In the genomic region with DNA sequence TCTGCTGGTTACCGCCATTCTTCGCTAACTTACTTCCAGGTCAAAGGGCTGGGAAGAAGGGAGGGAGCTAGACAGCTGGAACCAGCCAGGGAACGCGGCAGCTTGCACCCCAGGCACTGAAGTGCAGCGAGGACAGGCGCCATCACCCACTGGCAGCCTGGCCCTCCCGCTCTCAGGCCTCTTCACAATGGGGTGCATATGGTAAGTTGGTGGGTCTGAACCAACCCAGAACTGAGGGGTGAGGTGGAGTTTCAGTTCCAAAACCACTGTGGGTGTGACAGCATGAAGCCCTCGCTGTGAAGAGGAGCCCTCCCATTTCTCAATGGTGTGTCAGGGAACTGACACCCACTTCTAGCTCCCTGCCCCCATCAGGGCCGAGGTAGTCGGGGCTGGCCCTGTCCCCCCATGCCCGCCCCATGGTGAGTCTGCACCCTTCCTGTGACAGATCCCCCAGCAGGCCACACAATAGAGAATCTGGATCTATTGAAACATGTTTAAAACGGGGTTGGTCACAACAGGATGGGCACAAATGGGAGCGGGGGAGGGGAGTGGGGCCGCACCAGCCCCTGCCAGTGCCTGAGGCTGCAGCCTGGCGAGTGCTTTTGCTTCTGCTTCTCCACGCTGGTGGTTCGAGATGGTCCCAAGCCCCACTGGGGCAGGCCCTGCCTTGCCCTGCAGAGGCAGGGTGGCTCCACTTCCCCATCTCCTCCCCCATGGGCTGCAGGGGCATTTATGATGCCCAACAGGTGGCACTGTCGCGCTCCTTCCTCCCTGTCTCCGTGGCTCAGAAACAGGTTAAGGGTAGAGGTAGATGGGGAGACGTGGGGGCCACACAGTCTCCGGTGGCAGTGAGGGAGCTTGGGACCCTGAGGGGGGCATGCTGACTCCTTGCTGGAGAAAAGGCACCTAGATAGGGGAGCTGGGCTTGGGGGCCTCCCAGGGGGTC, we compare ENCODE assay signal across 1 cellular context.
TF ChIP-seq lines count a peak whose summit lies in the region.

No MANE protein-coding gene starts in this region.

TF ChIP-seq in HepG2, 621 proteins besides CTCF, POLR2A, EP300 and RAD21 (continued from another document and continues in another):
- TF ChIP-seq, protein P1, sequence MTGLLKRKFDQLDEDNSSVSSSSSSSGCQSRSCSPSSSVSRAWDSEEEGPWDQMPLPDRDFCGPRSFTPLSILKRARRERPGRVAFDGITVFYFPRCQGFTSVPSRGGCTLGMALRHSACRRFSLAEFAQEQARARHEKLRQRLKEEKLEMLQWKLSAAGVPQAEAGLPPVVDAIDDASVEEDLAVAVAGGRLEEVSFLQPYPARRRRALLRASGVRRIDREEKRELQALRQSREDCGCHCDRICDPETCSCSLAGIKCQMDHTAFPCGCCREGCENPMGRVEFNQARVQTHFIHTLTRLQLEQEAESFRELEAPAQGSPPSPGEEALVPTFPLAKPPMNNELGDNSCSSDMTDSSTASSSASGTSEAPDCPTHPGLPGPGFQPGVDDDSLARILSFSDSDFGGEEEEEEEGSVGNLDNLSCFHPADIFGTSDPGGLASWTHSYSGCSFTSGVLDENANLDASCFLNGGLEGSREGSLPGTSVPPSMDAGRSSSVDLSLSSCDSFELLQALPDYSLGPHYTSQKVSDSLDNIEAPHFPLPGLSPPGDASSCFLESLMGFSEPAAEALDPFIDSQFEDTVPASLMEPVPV (CRISPR knock-in tag; IDR thresholded peaks at IDR 0.05) = no peak
- TF ChIP-seq, protein P2, sequence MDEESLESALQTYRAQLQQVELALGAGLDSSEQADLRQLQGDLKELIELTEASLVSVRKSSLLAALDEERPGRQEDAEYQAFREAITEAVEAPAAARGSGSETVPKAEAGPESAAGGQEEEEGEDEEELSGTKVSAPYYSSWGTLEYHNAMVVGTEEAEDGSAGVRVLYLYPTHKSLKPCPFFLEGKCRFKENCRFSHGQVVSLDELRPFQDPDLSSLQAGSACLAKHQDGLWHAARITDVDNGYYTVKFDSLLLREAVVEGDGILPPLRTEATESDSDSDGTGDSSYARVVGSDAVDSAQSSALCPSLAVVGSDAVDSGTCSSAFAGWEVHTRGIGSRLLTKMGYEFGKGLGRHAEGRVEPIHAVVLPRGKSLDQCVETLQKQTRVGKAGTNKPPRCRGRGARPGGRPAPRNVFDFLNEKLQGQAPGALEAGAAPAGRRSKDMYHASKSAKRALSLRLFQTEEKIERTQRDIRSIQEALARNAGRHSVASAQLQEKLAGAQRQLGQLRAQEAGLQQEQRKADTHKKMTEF (CRISPR knock-in tag; IDR thresholded peaks at IDR 0.05) = no peak
- TF ChIP-seq, protein P3, sequence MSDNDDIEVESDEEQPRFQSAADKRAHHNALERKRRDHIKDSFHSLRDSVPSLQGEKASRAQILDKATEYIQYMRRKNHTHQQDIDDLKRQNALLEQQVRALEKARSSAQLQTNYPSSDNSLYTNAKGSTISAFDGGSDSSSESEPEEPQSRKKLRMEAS (IDR thresholded peaks at IDR 0.05) = 0 out of 2 replicates have a peak, but pooled peaks have one; percentile 5
- TF ChIP-seq FIP1L1 (IDR thresholded peaks at IDR 0.05; ENCODE audit: borderline replicate concordance, insufficient read depth, low read depth, low read length) (no peak), ZFX (CRISPR knock-in tag; IDR thresholded peaks at IDR 0.05; ENCODE audit: low read depth) (no peak; the same call in 1 of the 2 replicates), MED1 (CRISPR knock-in tag; IDR thresholded peaks at IDR 0.05) (no peak), ZNF652 (CRISPR knock-in tag; IDR thresholded peaks at IDR 0.05; ENCODE audit: borderline replicate concordance, low read depth) (no peak), ZNF670 (CRISPR knock-in tag; IDR thresholded peaks at IDR 0.05; ENCODE audit: borderline replicate concordance) (no peak), ISL2 (CRISPR knock-in tag; IDR thresholded peaks at IDR 0.05) (no peak), MYC (CRISPR knock-in tag; IDR thresholded peaks at IDR 0.05; ENCODE audit: borderline replicate concordance) (no peak), ZNF782 (CRISPR knock-in tag; IDR thresholded peaks at IDR 0.05; ENCODE audit: borderline replicate concordance) (no peak), ZFAT (CRISPR knock-in tag; conservative IDR thresholded peaks at IDR 0.05) (no peak), NFKB2 (CRISPR knock-in tag; IDR thresholded peaks at IDR 0.05; ENCODE audit: borderline replicate concordance) (no peak), CBX5 (CRISPR knock-in tag; IDR thresholded peaks at IDR 0.05; ENCODE audit: borderline replicate concordance) (no peak), NFRKB (IDR thresholded peaks at IDR 0.05) (no peak), REPIN1 (CRISPR knock-in tag; IDR thresholded peaks at IDR 0.05; ENCODE audit: borderline replicate concordance, low read depth) (no peak), RNF2 (conservative IDR thresholded peaks at IDR 0.05; ENCODE audit: low read depth) (no peak), ZC3H13 (CRISPR knock-in tag; IDR thresholded peaks at IDR 0.05) (peak; percentile 55; the same call in 1 of the 2 replicates), ZNF75D (CRISPR knock-in tag; IDR thresholded peaks at IDR 0.05; ENCODE audit: borderline replicate concordance) (no peak), ZFP1 (CRISPR knock-in tag; IDR thresholded peaks at IDR 0.05) (no peak), ZNF891 (CRISPR knock-in tag; IDR thresholded peaks at IDR 0.05) (0 out of 2 replicates have a peak, but pooled peaks have one; percentile 49), KAT8 (CRISPR knock-in tag; IDR thresholded peaks at IDR 0.05) (no peak), ZBTB38 (CRISPR knock-in tag; IDR thresholded peaks at IDR 0.05) (peak; percentile 42; the same call in 1 of the 2 replicates), KLF16 (CRISPR knock-in tag; IDR thresholded peaks at IDR 0.05) (no peak), GABPA (IDR thresholded peaks at IDR 0.05; ENCODE audit: low read depth, low read length) (no peak), GABPA (CRISPR knock-in tag; IDR thresholded peaks at IDR 0.05; ENCODE audit: low read depth) (no peak), ZNF737 (CRISPR knock-in tag; IDR thresholded peaks at IDR 0.05; ENCODE audit: borderline replicate concordance) (no peak), ZSCAN25 (CRISPR knock-in tag; IDR thresholded peaks at IDR 0.05) (0 out of 2 replicates have a peak, but pooled peaks have one; percentile 35), ZNF101 (CRISPR knock-in tag; IDR thresholded peaks at IDR 0.05; ENCODE audit: borderline replicate concordance, low read depth) (no peak)
- TF ChIP-seq, protein P4, sequence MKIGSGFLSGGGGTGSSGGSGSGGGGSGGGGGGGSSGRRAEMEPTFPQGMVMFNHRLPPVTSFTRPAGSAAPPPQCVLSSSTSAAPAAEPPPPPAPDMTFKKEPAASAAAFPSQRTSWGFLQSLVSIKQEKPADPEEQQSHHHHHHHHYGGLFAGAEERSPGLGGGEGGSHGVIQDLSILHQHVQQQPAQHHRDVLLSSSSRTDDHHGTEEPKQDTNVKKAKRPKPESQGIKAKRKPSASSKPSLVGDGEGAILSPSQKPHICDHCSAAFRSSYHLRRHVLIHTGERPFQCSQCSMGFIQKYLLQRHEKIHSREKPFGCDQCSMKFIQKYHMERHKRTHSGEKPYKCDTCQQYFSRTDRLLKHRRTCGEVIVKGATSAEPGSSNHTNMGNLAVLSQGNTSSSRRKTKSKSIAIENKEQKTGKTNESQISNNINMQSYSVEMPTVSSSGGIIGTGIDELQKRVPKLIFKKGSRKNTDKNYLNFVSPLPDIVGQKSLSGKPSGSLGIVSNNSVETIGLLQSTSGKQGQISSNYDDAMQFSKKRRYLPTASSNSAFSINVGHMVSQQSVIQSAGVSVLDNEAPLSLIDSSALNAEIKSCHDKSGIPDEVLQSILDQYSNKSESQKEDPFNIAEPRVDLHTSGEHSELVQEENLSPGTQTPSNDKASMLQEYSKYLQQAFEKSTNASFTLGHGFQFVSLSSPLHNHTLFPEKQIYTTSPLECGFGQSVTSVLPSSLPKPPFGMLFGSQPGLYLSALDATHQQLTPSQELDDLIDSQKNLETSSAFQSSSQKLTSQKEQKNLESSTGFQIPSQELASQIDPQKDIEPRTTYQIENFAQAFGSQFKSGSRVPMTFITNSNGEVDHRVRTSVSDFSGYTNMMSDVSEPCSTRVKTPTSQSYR (CRISPR knock-in tag; IDR thresholded peaks at IDR 0.05; ENCODE audit: borderline replicate concordance) = peak; percentile 83
- TF ChIP-seq, protein P5, sequence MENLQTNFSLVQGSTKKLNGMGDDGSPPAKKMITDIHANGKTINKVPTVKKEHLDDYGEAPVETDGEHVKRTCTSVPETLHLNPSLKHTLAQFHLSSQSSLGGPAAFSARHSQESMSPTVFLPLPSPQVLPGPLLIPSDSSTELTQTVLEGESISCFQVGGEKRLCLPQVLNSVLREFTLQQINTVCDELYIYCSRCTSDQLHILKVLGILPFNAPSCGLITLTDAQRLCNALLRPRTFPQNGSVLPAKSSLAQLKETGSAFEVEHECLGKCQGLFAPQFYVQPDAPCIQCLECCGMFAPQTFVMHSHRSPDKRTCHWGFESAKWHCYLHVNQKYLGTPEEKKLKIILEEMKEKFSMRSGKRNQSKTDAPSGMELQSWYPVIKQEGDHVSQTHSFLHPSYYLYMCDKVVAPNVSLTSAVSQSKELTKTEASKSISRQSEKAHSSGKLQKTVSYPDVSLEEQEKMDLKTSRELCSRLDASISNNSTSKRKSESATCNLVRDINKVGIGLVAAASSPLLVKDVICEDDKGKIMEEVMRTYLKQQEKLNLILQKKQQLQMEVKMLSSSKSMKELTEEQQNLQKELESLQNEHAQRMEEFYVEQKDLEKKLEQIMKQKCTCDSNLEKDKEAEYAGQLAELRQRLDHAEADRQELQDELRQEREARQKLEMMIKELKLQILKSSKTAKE (CRISPR knock-in tag; IDR thresholded peaks at IDR 0.05; ENCODE audit: borderline replicate concordance) = 0 out of 2 replicates have a peak, but pooled peaks have one; percentile 20
- TF ChIP-seq, protein P6, sequence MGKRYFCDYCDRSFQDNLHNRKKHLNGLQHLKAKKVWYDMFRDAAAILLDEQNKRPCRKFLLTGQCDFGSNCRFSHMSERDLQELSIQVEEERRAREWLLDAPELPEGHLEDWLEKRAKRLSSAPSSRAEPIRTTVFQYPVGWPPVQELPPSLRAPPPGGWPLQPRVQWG (CRISPR knock-in tag; IDR thresholded peaks at IDR 0.05; ENCODE audit: borderline replicate concordance, low read depth) = no peak
- TF ChIP-seq, protein P7, sequence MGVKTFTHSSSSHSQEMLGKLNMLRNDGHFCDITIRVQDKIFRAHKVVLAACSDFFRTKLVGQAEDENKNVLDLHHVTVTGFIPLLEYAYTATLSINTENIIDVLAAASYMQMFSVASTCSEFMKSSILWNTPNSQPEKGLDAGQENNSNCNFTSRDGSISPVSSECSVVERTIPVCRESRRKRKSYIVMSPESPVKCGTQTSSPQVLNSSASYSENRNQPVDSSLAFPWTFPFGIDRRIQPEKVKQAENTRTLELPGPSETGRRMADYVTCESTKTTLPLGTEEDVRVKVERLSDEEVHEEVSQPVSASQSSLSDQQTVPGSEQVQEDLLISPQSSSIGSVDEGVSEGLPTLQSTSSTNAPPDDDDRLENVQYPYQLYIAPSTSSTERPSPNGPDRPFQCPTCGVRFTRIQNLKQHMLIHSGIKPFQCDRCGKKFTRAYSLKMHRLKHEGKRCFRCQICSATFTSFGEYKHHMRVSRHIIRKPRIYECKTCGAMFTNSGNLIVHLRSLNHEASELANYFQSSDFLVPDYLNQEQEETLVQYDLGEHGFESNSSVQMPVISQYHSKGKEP (CRISPR knock-in tag; IDR thresholded peaks at IDR 0.05) = no peak
- TF ChIP-seq, protein P8, sequence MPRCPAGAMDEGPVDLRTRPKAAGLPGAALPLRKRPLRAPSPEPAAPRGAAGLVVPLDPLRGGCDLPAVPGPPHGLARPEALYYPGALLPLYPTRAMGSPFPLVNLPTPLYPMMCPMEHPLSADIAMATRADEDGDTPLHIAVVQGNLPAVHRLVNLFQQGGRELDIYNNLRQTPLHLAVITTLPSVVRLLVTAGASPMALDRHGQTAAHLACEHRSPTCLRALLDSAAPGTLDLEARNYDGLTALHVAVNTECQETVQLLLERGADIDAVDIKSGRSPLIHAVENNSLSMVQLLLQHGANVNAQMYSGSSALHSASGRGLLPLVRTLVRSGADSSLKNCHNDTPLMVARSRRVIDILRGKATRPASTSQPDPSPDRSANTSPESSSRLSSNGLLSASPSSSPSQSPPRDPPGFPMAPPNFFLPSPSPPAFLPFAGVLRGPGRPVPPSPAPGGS (CRISPR knock-in tag; IDR thresholded peaks at IDR 0.05) = no peak
- TF ChIP-seq, protein P9, sequence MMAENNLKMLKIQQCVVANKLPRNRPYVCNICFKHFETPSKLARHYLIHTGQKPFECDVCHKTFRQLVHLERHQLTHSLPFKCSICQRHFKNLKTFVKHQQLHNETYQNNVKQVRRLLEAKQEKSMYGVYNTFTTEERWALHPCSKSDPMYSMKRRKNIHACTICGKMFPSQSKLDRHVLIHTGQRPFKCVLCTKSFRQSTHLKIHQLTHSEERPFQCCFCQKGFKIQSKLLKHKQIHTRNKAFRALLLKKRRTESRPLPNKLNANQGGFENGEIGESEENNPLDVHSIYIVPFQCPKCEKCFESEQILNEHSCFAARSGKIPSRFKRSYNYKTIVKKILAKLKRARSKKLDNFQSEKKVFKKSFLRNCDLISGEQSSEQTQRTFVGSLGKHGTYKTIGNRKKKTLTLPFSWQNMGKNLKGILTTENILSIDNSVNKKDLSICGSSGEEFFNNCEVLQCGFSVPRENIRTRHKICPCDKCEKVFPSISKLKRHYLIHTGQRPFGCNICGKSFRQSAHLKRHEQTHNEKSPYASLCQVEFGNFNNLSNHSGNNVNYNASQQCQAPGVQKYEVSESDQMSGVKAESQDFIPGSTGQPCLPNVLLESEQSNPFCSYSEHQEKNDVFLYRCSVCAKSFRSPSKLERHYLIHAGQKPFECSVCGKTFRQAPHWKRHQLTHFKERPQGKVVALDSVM (CRISPR knock-in tag; IDR thresholded peaks at IDR 0.05) = no peak
